ENCODE assay signal across 10 cellular contexts in the genomic region with DNA sequence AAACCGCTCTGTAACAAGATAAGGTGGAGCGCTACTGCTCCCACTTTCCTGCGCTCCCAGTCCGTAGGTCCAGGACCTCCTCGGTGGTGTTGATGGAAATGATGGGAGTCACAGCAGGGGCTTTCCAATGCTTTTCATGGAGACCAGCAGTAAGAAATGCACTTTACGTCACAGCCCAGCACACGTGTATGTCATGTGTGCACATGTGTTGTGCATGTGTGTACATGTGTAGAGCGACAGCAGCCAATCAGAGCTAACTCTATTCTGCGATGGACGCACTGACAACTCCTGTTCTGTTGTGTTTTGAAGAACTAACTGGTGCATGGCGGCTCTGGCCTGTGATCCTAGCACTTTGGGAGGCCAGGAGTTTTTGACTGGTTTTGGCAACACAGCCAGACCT. TPM values are rescaled to one million over a fixed set of nuclear protein-coding genes. Genes with fewer than 3 reads are reported as not detected.
DNase-seq lines count a peak whose midpoint lies in the region; ATAC-seq and TF ChIP-seq lines count a peak whose summit lies in the region.
"Had no signal": no experiment of that assay in that cellular context is flagged by ENCODE, and none has a peak within 500 bp of the region (broad histone marks: within the 10 kb centered on the region; RNA-seq: fewer than 3 reads in every experiment).

No MANE protein-coding gene starts in this region.

- peak overlapping the region; percentile 98 for H3K4me2 ChIP-seq in hepatocyte

- peak overlapping the region; percentile 85 for H3K4me3 ChIP-seq in WI38 (ENCODE audit: low read depth, low read length)
- no peak overlapping the region for H3K4me3 ChIP-seq in hepatocyte

- peaks cover 30% of the 10 kb centered on the region for H3K36me3 Mint-ChIP-seq in stimulated activated naive CD8-positive, alpha-beta T cell treated with anti-CD3 and anti-CD28 coated beads, Interleukin-15, Interleukin-2, amounts not matched to agents 100 ng/mL and 50 ng/mL, for 24 hours (ENCODE audit: low read depth)

- H3K4me3 Mint-ChIP-seq in stimulated activated naive CD8-positive, alpha-beta T cell treated with anti-CD3 and anti-CD28 coated beads, Interleukin-15, Interleukin-2, amounts not matched to agents 100 ng/mL and 50 ng/mL, for 24 hours = peak overlapping the region; percentile 90

- no peak for ATAC-seq in stimulated activated naive CD8-positive, alpha-beta T cell treated with anti-CD3 and anti-CD28 coated beads, Interleukin-15, Interleukin-2, amounts not matched to agents 100 U/mL and 50 U/mL, for 24 hours
- ATAC-seq in GM18519 (IDR thresholded peaks at IDR 0.05; ENCODE audit: low FRiP score, unreplicated experiment) = no peak

- no peaks in the 10 kb centered on the region for H3K9me3 ChIP-seq in hepatocyte (ENCODE audit: low read depth)

- H3K4me1 Mint-ChIP-seq in stimulated activated naive CD8-positive, alpha-beta T cell treated with anti-CD3 and anti-CD28 coated beads, Interleukin-15, Interleukin-2, amounts not matched to agents 100 ng/mL and 50 ng/mL, for 24 hours (ENCODE audit: low read depth) = peaks cover 28% of the 10 kb centered on the region

- H3K27ac Mint-ChIP-seq in stimulated activated naive CD8-positive, alpha-beta T cell treated with anti-CD3 and anti-CD28 coated beads, Interleukin-15, Interleukin-2, amounts not matched to agents 100 ng/mL and 50 ng/mL, for 24 hours = no peak overlapping the region

- H3K9me3 Mint-ChIP-seq in stimulated activated naive CD8-positive, alpha-beta T cell treated with anti-CD3 and anti-CD28 coated beads, Interleukin-15, Interleukin-2, amounts not matched to agents 100 ng/mL and 50 ng/mL, for 24 hours = no peaks in the 10 kb centered on the region

- no peaks in the 10 kb centered on the region for H3K9me2 ChIP-seq in hepatocyte (replicated peaks; ENCODE audit: insufficient read depth)

- WGBS in hepatocyte (ENCODE audit: low lambda C conversion rate, missing lambda C conversion rate) = 95% methylated on average over 11 of the region's 11 CpGs

- H3K36me3 ChIP-seq in hepatocyte (replicated peaks; ENCODE audit: insufficient read depth, low read depth) = no peaks in the 10 kb centered on the region

- H4K20me1 ChIP-seq in hepatocyte (ENCODE audit: insufficient read depth, poor library complexity, severe bottlenecking) = no peaks in the 10 kb centered on the region

- H2AFZ ChIP-seq in hepatocyte = no peak overlapping the region

- no peaks in the 10 kb centered on the region for H3K27me3 ChIP-seq in hepatocyte

- no peak for TF ChIP-seq CTCF in WI38 (IDR thresholded peaks at IDR 0.05; ENCODE audit: low read depth, low read length)
- no peak for TF ChIP-seq CTCF in hepatocyte (IDR thresholded peaks at IDR 0.05; ENCODE audit: poor library complexity)

- no peak for DNase-seq in stimulated activated naive CD8-positive, alpha-beta T cell treated with anti-CD3 and anti-CD28 coated beads, Interleukin-15, Interleukin-2, amounts not matched to agents 100 U/mL and 50 U/mL, for 24 hours
- no peak for DNase-seq in hepatocyte (ENCODE audit: low spot score)
- DNase-seq in glomerular visceral epithelial cell (ENCODE audit: extremely low spot score) = no peak
- DNase-seq in stimulated activated CD4-positive, alpha-beta T cell treated with anti-CD3 and anti-CD28 coated beads, Interleukin-1b, Interleukin-23, amount 100 ng/mL, for 48 hours = no peak
- DNase-seq in stimulated activated CD4-positive, alpha-beta T cell treated with anti-CD3 and anti-CD28 coated beads, Interleukin-4, amount 100 ng/mL, for 4 hours = no peak
- DNase-seq: NCI-H1105 treated with DMSO at 0.1 percent for 48 hours, SHP77 had no signal

- no peak overlapping the region for H3K27ac ChIP-seq in hepatocyte

- H3K27me3 Mint-ChIP-seq in stimulated activated naive CD8-positive, alpha-beta T cell treated with anti-CD3 and anti-CD28 coated beads, Interleukin-15, Interleukin-2, amounts not matched to agents 100 ng/mL and 50 ng/mL, for 24 hours = no peaks in the 10 kb centered on the region

- peaks cover 23% of the 10 kb centered on the region for H3K79me2 ChIP-seq in hepatocyte

- H3K4me1 ChIP-seq in hepatocyte (ENCODE audit: insufficient read depth) = peaks cover 7% of the 10 kb centered on the region

RNA-seq across cellular contexts. Expression of gene CHID1, which starts 1.2 kb away (rescaled TPM):
- 61.5 and 92.4 TPM in 2 replicates for total RNA-seq in hepatocyte
- 152 and 155 TPM in 2 replicates for polyA plus RNA-seq in hepatocyte

RNA-seq across cellular contexts. Expression of gene AP2A2, which starts 16.3 kb away (rescaled TPM):
- total RNA-seq in hepatocyte = 57.8 and 68.0 TPM in 2 replicates
- 49.7 and 56.2 TPM in 2 replicates for polyA plus RNA-seq in hepatocyte
